In genomic region chrX:23885803-23886202, GRCh38 we compare ENCODE assay signal across 28 cellular contexts. TPM values are rescaled to one million over a fixed set of nuclear protein-coding genes. Genes with fewer than 3 reads are reported as not detected.
DNase-seq lines count a peak whose midpoint lies in the region; ATAC-seq, FAIRE-seq and TF ChIP-seq lines count a peak whose summit lies in the region.
"Had no signal": no experiment of that assay in that cellular context is flagged by ENCODE, and none has a peak within 500 bp of the region (broad histone marks: within the 10 kb centered on the region; RNA-seq: fewer than 3 reads in every experiment).

No MANE protein-coding gene starts in this region.

- POLR2A ChIA-PET in HCT116 (lab: Charles Lee) = interaction anchor here (0.6 to 2.0 kb wide), 3 partner anchors 10 to 103 kb away, joined by 3 to 6 read pairs (median 4); partner anchors contain the start of gene SAT1

- H2AFZ ChIP-seq in HCT116 (ENCODE audit: low read depth, low read length, poor library complexity, severe bottlenecking) (no peak overlapping the region), osteoblast (ENCODE audit: low read length) (no peak overlapping the region)

- RAD21 ChIA-PET in HCT116 (lab: Charles Lee; ENCODE audit: low non-redundant PET in 1 of 2, low total read pairs in 2 of 2, uncharacterized antibody in 2 of 2, unreplicated experiment in 2 of 2) = no interaction called here

- no peak for TF ChIP-seq RAD21 in HCT116 (IDR thresholded peaks at IDR 0.05; ENCODE audit: low read depth)

- peaks cover 66 to 79% of the 10 kb centered on the region in 2 experiments for H3K4me1 ChIP-seq in HCT116 (ENCODE audit: control insufficient read depth in 1 of 2, insufficient read depth in 2 of 2, low read length in 2 of 2)
- H3K4me1 ChIP-seq in osteoblast (ENCODE audit: insufficient read depth, low read length) = peaks cover 18% of the 10 kb centered on the region
- no peaks in the 10 kb centered on the region for H3K4me1 ChIP-seq in SJCRH30
- H3K4me1 ChIP-seq: suprapubic skin had no signal

- H3K9me2 ChIP-seq in HCT116 (ENCODE audit: insufficient read depth) = no peaks in the 10 kb centered on the region

- intact Hi-C loops in HCT116 (cut with micrococcal nuclease) = no loop called here

- H3K9me3 ChIP-seq in HCT116 (ENCODE audit: control insufficient read depth in 1 of 2, insufficient read depth in 1 of 2, low read depth in 1 of 2, low read length in 2 of 2) (no peaks in the 10 kb centered on the region), osteoblast (ENCODE audit: low read depth, low read length) (no peaks in the 10 kb centered on the region), SJCRH30 (replicated peaks) (no peaks in the 10 kb centered on the region)
- H3K9me3 ChIP-seq: HAP-1, pancreas, right lobe of liver, suprapubic skin had no signal

- BruUV-seq in HCT116 (replicated peaks; lab: Mats Ljungman, UMichigan) = no TSS peak

- H3K27me3 ChIP-seq in HCT116 (ENCODE audit: insufficient read depth, low read length) = no peaks in the 10 kb centered on the region
- H3K27me3 ChIP-seq in osteoblast (ENCODE audit: insufficient read depth, low read length) = no peaks in the 10 kb centered on the region
- no peaks in the 10 kb centered on the region for H3K27me3 ChIP-seq in SJCRH30
- H3K27me3 ChIP-seq: pancreas, right lobe of liver, suprapubic skin had no signal

- H3K36me3 ChIP-seq in HCT116 (ENCODE audit: control insufficient read depth in 1 of 2, insufficient read depth in 2 of 2, low read length in 2 of 2) (no peaks in the 10 kb centered on the region), osteoblast (ENCODE audit: insufficient read depth, low read length) (no peaks in the 10 kb centered on the region), SJCRH30 (no peaks in the 10 kb centered on the region)
- H3K36me3 ChIP-seq: HAP-1, pancreas, right lobe of liver, suprapubic skin had no signal

- no peaks in the 10 kb centered on the region for H3K79me2 ChIP-seq in HCT116 (ENCODE audit: insufficient read depth, low read length)
- no peaks in the 10 kb centered on the region for H3K79me2 ChIP-seq in osteoblast (ENCODE audit: insufficient read depth, low read length)

- H3K9ac ChIP-seq in HCT116 (ENCODE audit: low read length) = no peak overlapping the region

- H3K27ac ChIP-seq in HCT116 (ENCODE audit: low read depth, low read length) = peak overlapping the region; percentile 88
- no peak overlapping the region for H3K27ac ChIP-seq in osteoblast (ENCODE audit: low read depth, low read length)
- no peak overlapping the region for H3K27ac ChIP-seq in SJCRH30
- H3K27ac ChIP-seq: pancreas, right lobe of liver, suprapubic skin had no signal

- CTCF ChIA-PET in HCT116 (lab: Charles Lee) = interaction anchor here (1.4 kb wide), 1 partner anchor 16 kb away, joined by 5 read pairs; no protein-coding TSS in a partner anchor

- H3K4me3 ChIP-seq in HCT116 (replicated peaks in 1 of 2; ENCODE audit: low read depth in 1 of 2, low read length in 2 of 2) (no peak overlapping the region), osteoblast (ENCODE audit: insufficient read depth, low read length) (no peak overlapping the region), SJCRH30 (no peak overlapping the region)
- H3K4me3 ChIP-seq: HAP-1, pancreas, right lobe of liver, suprapubic skin had no signal

- no peak for TF ChIP-seq CTCF in HCT116 (IDR thresholded peaks at IDR 0.05 in 2 of 3, conservative IDR thresholded peaks at IDR 0.05 in 1 of 3; ENCODE audit: borderline replicate concordance in 1 of 3, insufficient read depth in 1 of 3, low read depth in 2 of 3, low read length in 2 of 3)
- no peak for TF ChIP-seq CTCF in osteoblast (IDR thresholded peaks at IDR 0.05; ENCODE audit: extremely low read depth, low read depth, low read length)

- no peaks in the 10 kb centered on the region for H4K20me1 ChIP-seq in HCT116 (ENCODE audit: insufficient read depth)
- no peaks in the 10 kb centered on the region for H4K20me1 ChIP-seq in osteoblast (ENCODE audit: insufficient read depth, low read length)

- peak; percentile 32 for DNase-seq in A172 (ENCODE audit: low spot score)
- no peak for DNase-seq in HCT116 (ENCODE audit: low read depth, low spot score)
- DNase-seq in RPMI8226 = peak; percentile 12
- peak; percentile 2 for DNase-seq in fibroblast of gingiva (ENCODE audit: low read depth)
- DNase-seq in GM19239 (ENCODE audit: insufficient read length, low spot score) = no peak
- no peak for DNase-seq in osteoblast (ENCODE audit: insufficient read length, low spot score, missing footprints)
- DNase-seq in SJCRH30 = no peak
- DNase-seq: activated CD4-positive, alpha-beta T cell treated with anti-CD3 and anti-CD28 coated beads, Interleukin-2, amount 50 U/mL, for 4 hours; activated effector memory CD4-positive, alpha-beta T cell treated with anti-CD3 and anti-CD28 coated beads, Interleukin-2, amount 50 U/mL, for 16 hours; CD4-positive, CD25-positive, alpha-beta regulatory T cell; DMS53; foreskin melanocyte; hypothalamus; NCI-H1105; NCI-H526 treated with DMSO at 0.1 percent for 48 hours; pancreas; right lobe of liver; Right ventricle myocardium superior; stimulated activated CD4-positive, alpha-beta T cell treated with anti-CD3 and anti-CD28 coated beads, Interleukin-15, amount 100 ng/mL, for 24 hours; T-cell had no signal

- H3K4me2 ChIP-seq in HCT116 (ENCODE audit: low read length) (peak overlapping the region; percentile 31; the same call in 1 of the 2 replicates), osteoblast (ENCODE audit: insufficient read depth, low read length) (no peak overlapping the region)

- FAIRE-seq in GM19239 (lab: Jason Lieb, UNC) = no peak
- FAIRE-seq: islet of Langerhans, pancreas had no signal

- no peak for TF ChIP-seq POLR2A in HCT116 (IDR thresholded peaks at IDR 0.05; ENCODE audit: borderline replicate concordance, extremely low read depth, insufficient read depth, insufficient read length)

- ATAC-seq in HCT116 = no peak
- no peak for ATAC-seq in GM21390 (IDR thresholded peaks at IDR 0.05; ENCODE audit: unreplicated experiment)
- ATAC-seq: pancreas, T-cell had no signal

TF ChIP-seq in HCT116, 20 proteins besides CTCF, POLR2A, EP300 and RAD21:
- TF ChIP-seq SIN3A (IDR thresholded peaks at IDR 0.05; ENCODE audit: low read depth) (no peak), EGR1 (IDR thresholded peaks at IDR 0.05; ENCODE audit: low read depth) (no peak), ZFX (IDR thresholded peaks at IDR 0.05) (no peak), MAX (IDR thresholded peaks at IDR 0.05) (no peak), EZH2phosphoT487 (IDR thresholded peaks at IDR 0.05; ENCODE audit: borderline replicate concordance) (no peak), YY1 (IDR thresholded peaks at IDR 0.05; ENCODE audit: extremely low read depth, insufficient replicate concordance, low read depth, low read length) (no peak), ZNF274 (IDR thresholded peaks at IDR 0.05; ENCODE audit: low read depth, low read length) (no peak), REST (IDR thresholded peaks at IDR 0.05; ENCODE audit: low read depth) (no peak), CBX3 (IDR thresholded peaks at IDR 0.05; ENCODE audit: low read depth) (no peak), FOSL1 (IDR thresholded peaks at IDR 0.05; ENCODE audit: low read depth) (no peak)
- TF ChIP-seq, protein P1, sequence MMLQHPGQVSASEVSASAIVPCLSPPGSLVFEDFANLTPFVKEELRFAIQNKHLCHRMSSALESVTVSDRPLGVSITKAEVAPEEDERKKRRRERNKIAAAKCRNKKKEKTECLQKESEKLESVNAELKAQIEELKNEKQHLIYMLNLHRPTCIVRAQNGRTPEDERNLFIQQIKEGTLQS (IDR thresholded peaks at IDR 0.05) = no peak

RNA-seq across cellular contexts. Expression of gene APOO, which starts 21.9 kb away (rescaled TPM):
- 64.7 and 84.7 TPM in 2 replicates for total RNA-seq in A172 (2014; rRNA removed; shearing (Covaris generic))
- total RNA-seq in HCT116 (2021; ENCODE audit: unreplicated experiment) (34.5 TPM), osteoblast (5.6 and 7.2 TPM in 2 replicates)
- 12.4 and 19.7 TPM in 2 replicates for polyA plus RNA-seq in HCT116 (2012)
- total RNA-seq in SJCRH30 (2014; rRNA removed; shearing (Covaris generic)) = 28.7 and 33.8 TPM in 2 replicates

RNA-seq across cellular contexts. Expression of gene CXorf58, which starts 22.0 kb away (rescaled TPM):
- 0.19 TPM in 1 of 2 replicates, not detected in the other for total RNA-seq in A172 (2014; rRNA removed; shearing (Covaris generic))
- total RNA-seq in HCT116 (2021; ENCODE audit: unreplicated experiment) = not detected
- polyA plus RNA-seq in HCT116 (2012) = 0.06 and 0.07 TPM in 2 replicates
- total RNA-seq in osteoblast = not detected in 2 replicates
- total RNA-seq in SJCRH30 (2014; rRNA removed; shearing (Covaris generic)) = 0.13 and 0.71 TPM in 2 replicates
- total RNA-seq: cardiac septum; CD4-positive, CD25-positive, alpha-beta regulatory T cell; epithelial cell of proximal tubule; HT1080; right lobe of liver; suprapubic skin; T-cell had no signal
- polyA plus RNA-seq: AG04450; CD4-positive, CD25-positive, alpha-beta regulatory T cell had no signal

Comparison
In these comparisons a context has a peak if more than half of its experiments do, and no peak if none do; other contexts are left out.
1. DNase-seq: peak in A172 (single experiment), RPMI8226 (single experiment) and fibroblast of gingiva (single experiment); none in HCT116 (single experiment), GM19239 (single experiment), osteoblast (single experiment) and SJCRH30 (0 of 2).